17 cellular contexts compared by ENCODE assay signal in the genomic region with DNA sequence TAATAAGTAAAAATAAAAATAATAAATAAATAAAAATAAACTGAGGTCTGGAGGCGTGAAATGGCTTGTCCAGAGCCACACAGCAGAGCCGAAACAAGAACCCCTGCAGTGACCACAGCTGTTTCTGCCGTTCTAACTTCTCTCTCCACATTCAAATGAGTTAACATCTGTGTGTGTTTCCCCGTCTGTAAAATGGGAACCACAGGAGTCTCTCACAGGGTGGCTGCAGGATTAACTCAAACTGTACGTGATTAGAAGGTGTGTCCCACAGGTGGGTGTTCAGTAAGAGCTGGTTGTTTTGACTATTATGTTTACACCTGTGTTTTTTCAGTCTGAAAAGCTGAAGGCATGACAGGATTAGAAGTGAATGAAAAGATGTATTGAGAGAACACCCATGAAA.
DNase-seq lines count a peak whose midpoint lies in the region; ATAC-seq and TF ChIP-seq lines count a peak whose summit lies in the region.
"Had no signal": no experiment of that assay in that cellular context is flagged by ENCODE, and none has a peak within 500 bp of the region (broad histone marks: within the 10 kb centered on the region; RNA-seq: fewer than 3 reads in every experiment).

No MANE protein-coding gene starts in this region.

- TF ChIP-seq CTCF in DOHH2 (IDR thresholded peaks at IDR 0.05; ENCODE audit: low read depth, low read length, poor library complexity, severe bottlenecking) (no peak), OCI-LY1 (IDR thresholded peaks at IDR 0.05; ENCODE audit: low read length) (no peak)

- H3F3A ChIP-seq in DOHH2 (ENCODE audit: control insufficient read depth, insufficient read depth) (no peaks in the 10 kb centered on the region), OCI-LY1 (ENCODE audit: insufficient read depth, low read length) (no peaks in the 10 kb centered on the region)

- H3K4me1 ChIP-seq in DOHH2 (ENCODE audit: control insufficient read depth, low read length) (peaks cover 12% of the 10 kb centered on the region), OCI-LY1 (ENCODE audit: insufficient read depth, low read length, severe bottlenecking) (peaks cover 14% of the 10 kb centered on the region)
- H3K4me1 ChIP-seq: gastrocnemius medialis had no signal

- H3K36me3 ChIP-seq in DOHH2 (ENCODE audit: control insufficient read depth, low read length) (no peaks in the 10 kb centered on the region), OCI-LY1 (ENCODE audit: insufficient read depth, low read length) (peaks cover 5% of the 10 kb centered on the region; the same call in 1 of the 2 replicates)
- H3K36me3 ChIP-seq: gastrocnemius medialis had no signal

- no peak overlapping the region for H3K9ac ChIP-seq in OCI-LY1 (ENCODE audit: low read length)

- H4K20me1 ChIP-seq in DOHH2 (ENCODE audit: control insufficient read depth, insufficient read depth, low read depth, low read length) (no peaks in the 10 kb centered on the region), OCI-LY1 (ENCODE audit: insufficient read depth, low read length) (no peaks in the 10 kb centered on the region)

- H3K4me3 ChIP-seq in DOHH2 (ENCODE audit: low read length) (peak overlapping the region; percentile 38; the same call in 1 of the 2 replicates), OCI-LY1 (ENCODE audit: low read depth, low read length, poor library complexity, severe bottlenecking) (no peak overlapping the region)
- H3K4me3 ChIP-seq: gastrocnemius medialis had no signal

- H3K9me3 ChIP-seq in DOHH2 (ENCODE audit: control insufficient read depth, insufficient read depth, low read length): no peaks in the 10 kb centered on the region
- peaks cover 9% of the 10 kb centered on the region; the same call in 1 of the 2 replicates for H3K9me3 ChIP-seq in OCI-LY1 (ENCODE audit: low read length)
- H3K9me3 ChIP-seq: gastrocnemius medialis had no signal

- 0 out of 2 replicates have a peak, but pooled peaks cover 2% of the 10 kb centered on the region for H3K27me3 ChIP-seq in DOHH2 (ENCODE audit: control insufficient read depth, low read length)
- peaks cover 8% of the 10 kb centered on the region; the same call in 1 of the 2 replicates for H3K27me3 ChIP-seq in OCI-LY1 (ENCODE audit: insufficient read depth, low read length)

- peak; percentile 88 for ATAC-seq in GM19372 (IDR thresholded peaks at IDR 0.05; ENCODE audit: low read depth, unreplicated experiment)
- ATAC-seq in HG02642 (IDR thresholded peaks at IDR 0.05; ENCODE audit: poor library complexity, unreplicated experiment): peak; percentile 57
- ATAC-seq in GM19328 (IDR thresholded peaks at IDR 0.05; ENCODE audit: unreplicated experiment): no peak
- ATAC-seq: gastrocnemius medialis; stimulated activated naive CD8-positive, alpha-beta T cell treated with anti-CD3 and anti-CD28 coated beads, Interleukin-15, amount 100 ng/mL, for 72 hours had no signal

- DNase-seq in activated CD4-positive, CD25-positive, alpha-beta regulatory T cell treated with anti-CD3 and anti-CD28 coated beads, Interleukin-2, amount 50 U/mL, for 72 hours: no peak
- DNase-seq in HPDE6-E6E7 (ENCODE audit: extremely low spot score): no peak
- no peak for DNase-seq in GF-D8 (lab: John Stamatoyannopoulos, UW)
- DNase-seq: dermis blood vessel endothelial cell; DMS 273 treated with DMSO at 0.1 percent for 48 hours; gastrocnemius medialis; midbrain; NCI-H345; NK-92 treated with Interleukin-12 subunit alpha and Interleukin-12 subunit beta, amount 100 ng/mL, for 24 hours; stimulated activated CD4-positive, alpha-beta T cell treated with anti-CD3 and anti-CD28 coated beads, Interleukin-15, amount 100 ng/mL, for 24 hours; stimulated activated naive CD8-positive, alpha-beta T cell treated with anti-CD3 and anti-CD28 coated beads, Interleukin-15, amount 100 ng/mL, for 72 hours had no signal

- peak overlapping the region; percentile 30 for H3K4me2 ChIP-seq in DOHH2 (ENCODE audit: low read length)
- H3K4me2 ChIP-seq in OCI-LY1 (ENCODE audit: low read length): peak overlapping the region; percentile 22; the same call in 1 of the 2 replicates

- H3K27ac ChIP-seq in DOHH2 (ENCODE audit: low read depth, low read length) (no peak overlapping the region), OCI-LY1 (ENCODE audit: low read depth, low read length, poor library complexity, severe bottlenecking) (peak overlapping the region; percentile 82)
- H3K27ac ChIP-seq: 22Rv1, gastrocnemius medialis had no signal

- no peaks in the 10 kb centered on the region for H3K9me2 ChIP-seq in DOHH2 (replicated peaks; ENCODE audit: control insufficient read depth, low read length)
- no peaks in the 10 kb centered on the region for H3K9me2 ChIP-seq in OCI-LY1 (ENCODE audit: low read depth, low read length)

- H2AFZ ChIP-seq in OCI-LY1 (ENCODE audit: low read length): no peak overlapping the region

- H3K79me2 ChIP-seq in DOHH2 (ENCODE audit: control insufficient read depth, low read length): no peaks in the 10 kb centered on the region
- H3K79me2 ChIP-seq in OCI-LY1 (ENCODE audit: insufficient read depth, low read length): no peaks in the 10 kb centered on the region
